ENCODE assay signal across 2 cellular contexts in the genomic region with DNA sequence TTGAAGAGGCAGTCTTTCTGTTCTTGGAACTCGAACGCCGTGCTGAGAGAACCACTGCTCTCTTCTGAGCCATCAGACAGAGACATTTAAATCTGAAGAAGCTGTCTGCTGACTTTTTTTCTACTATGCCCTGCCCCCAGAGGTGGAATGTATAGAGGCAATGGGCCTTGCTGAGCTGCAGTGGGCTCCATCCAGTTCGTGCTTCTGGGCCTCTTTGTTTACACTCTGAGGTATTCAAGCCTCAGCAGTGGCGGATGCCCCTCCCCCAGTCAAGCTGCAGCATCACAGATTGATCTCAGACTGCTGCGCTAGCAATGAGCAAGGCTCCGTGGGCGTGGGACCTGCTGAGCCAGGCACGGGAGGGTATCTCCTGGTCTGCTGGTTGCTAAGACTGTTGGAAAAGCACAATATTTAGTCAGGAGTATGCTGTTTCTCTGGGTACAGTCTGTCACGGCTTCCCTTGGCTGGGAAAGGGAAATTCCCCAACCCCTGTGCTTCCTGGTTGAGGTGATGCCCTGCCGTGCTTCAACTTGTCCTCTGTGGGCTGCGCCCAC.
A peak's percentile ranks its signal among the peaks of the same experiment; 100 is the strongest.
TF ChIP-seq lines count a peak whose summit lies in the region.

No MANE protein-coding gene starts in this region.

TF ChIP-seq in H1, 55 proteins besides CTCF, POLR2A, EP300 and RAD21:
- TF ChIP-seq ASH2L (IDR thresholded peaks at IDR 0.05; ENCODE audit: low read length) (peak; percentile 73), TEAD4 (IDR thresholded peaks at IDR 0.05; ENCODE audit: low read depth, low read length) (0 out of 2 replicates have a peak, but pooled peaks have one; percentile 67), SP1 (IDR thresholded peaks at IDR 0.05; ENCODE audit: low read depth, low read length) (0 out of 2 replicates have a peak, but pooled peaks have one; percentile 40), SRF (IDR thresholded peaks at IDR 0.05; ENCODE audit: low read depth, low read length) (no peak), RNF2 (IDR thresholded peaks at IDR 0.05; ENCODE audit: borderline replicate concordance, low read depth, low read length, missing control alignments, poor library complexity, severe bottlenecking) (no peak), RFX5 (IDR thresholded peaks at IDR 0.05; ENCODE audit: borderline replicate concordance, low read depth, low read length) (no peak)
- TF ChIP-seq, protein P1, sequence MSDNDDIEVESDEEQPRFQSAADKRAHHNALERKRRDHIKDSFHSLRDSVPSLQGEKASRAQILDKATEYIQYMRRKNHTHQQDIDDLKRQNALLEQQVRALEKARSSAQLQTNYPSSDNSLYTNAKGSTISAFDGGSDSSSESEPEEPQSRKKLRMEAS (IDR thresholded peaks at IDR 0.05): 0 out of 2 replicates have a peak, but pooled peaks have one; percentile 31

TF ChIP-seq in HepG2, 621 proteins besides CTCF, POLR2A, EP300 and RAD21:
- TF ChIP-seq, protein P2, sequence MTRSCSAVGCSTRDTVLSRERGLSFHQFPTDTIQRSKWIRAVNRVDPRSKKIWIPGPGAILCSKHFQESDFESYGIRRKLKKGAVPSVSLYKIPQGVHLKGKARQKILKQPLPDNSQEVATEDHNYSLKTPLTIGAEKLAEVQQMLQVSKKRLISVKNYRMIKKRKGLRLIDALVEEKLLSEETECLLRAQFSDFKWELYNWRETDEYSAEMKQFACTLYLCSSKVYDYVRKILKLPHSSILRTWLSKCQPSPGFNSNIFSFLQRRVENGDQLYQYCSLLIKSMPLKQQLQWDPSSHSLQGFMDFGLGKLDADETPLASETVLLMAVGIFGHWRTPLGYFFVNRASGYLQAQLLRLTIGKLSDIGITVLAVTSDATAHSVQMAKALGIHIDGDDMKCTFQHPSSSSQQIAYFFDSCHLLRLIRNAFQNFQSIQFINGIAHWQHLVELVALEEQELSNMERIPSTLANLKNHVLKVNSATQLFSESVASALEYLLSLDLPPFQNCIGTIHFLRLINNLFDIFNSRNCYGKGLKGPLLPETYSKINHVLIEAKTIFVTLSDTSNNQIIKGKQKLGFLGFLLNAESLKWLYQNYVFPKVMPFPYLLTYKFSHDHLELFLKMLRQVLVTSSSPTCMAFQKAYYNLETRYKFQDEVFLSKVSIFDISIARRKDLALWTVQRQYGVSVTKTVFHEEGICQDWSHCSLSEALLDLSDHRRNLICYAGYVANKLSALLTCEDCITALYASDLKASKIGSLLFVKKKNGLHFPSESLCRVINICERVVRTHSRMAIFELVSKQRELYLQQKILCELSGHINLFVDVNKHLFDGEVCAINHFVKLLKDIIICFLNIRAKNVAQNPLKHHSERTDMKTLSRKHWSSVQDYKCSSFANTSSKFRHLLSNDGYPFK (CRISPR knock-in tag; IDR thresholded peaks at IDR 0.05; ENCODE audit: borderline replicate concordance): no peak
